ENCODE assay signal across 11 cellular contexts in genomic region chr4:54061873-54062272, GRCh38. TPM values are rescaled to one million over a fixed set of nuclear protein-coding genes. Genes with fewer than 3 reads are reported as not detected.
A peak's percentile ranks its signal among the peaks of the same experiment; 100 is the strongest.
DNase-seq lines count a peak whose midpoint lies in the region; ATAC-seq, FAIRE-seq and TF ChIP-seq lines count a peak whose summit lies in the region.
"Had no signal": no experiment of that assay in that cellular context is flagged by ENCODE, and none has a peak within 500 bp of the region (broad histone marks: within the 10 kb centered on the region; RNA-seq: fewer than 3 reads in every experiment).

No MANE protein-coding gene starts in this region.

- H3K9me3 ChIP-seq in CD4-positive, alpha-beta T cell (ENCODE audit: control insufficient read depth, low read length) = no peaks in the 10 kb centered on the region
- H3K9me3 ChIP-seq in MM.1S (replicated peaks; ENCODE audit: insufficient read depth, low read length) = no peaks in the 10 kb centered on the region
- H3K9me3 ChIP-seq in H1 (ENCODE audit: insufficient read depth in 2 of 2, low read depth in 1 of 2, low read length in 1 of 2) = no peaks in the 10 kb centered on the region
- no peaks in the 10 kb centered on the region for H3K9me3 ChIP-seq in osteoblast (ENCODE audit: low read depth, low read length)
- H3K9me3 ChIP-seq: mucosa of descending colon had no signal

- no peak overlapping the region for H2BK5ac ChIP-seq in H1 (ENCODE audit: low read depth, low read length)

- peaks cover 71% of the 10 kb centered on the region for H3K4me1 Mint-ChIP-seq in CD4-positive, alpha-beta T cell (ENCODE audit: low read depth)

- no peak overlapping the region for H4K5ac ChIP-seq in H1 (ENCODE audit: insufficient read length, low read depth, low read length)

- H4K8ac ChIP-seq in H1 (ENCODE audit: extremely low read depth, insufficient read depth, low read length) = no peak overlapping the region

- H2AFZ ChIP-seq in MM.1S (ENCODE audit: low read length) (no peak overlapping the region), H1 (ENCODE audit: low read length) (no peak overlapping the region), osteoblast (ENCODE audit: low read length) (no peak overlapping the region)

- DNase-seq in CD4-positive, alpha-beta T cell = no peak
- no peak for DNase-seq in MM.1S
- no peak for DNase-seq in H1 (ENCODE audit: low read depth in 1 of 2, low spot score in 2 of 2)
- no peak for DNase-seq in osteoblast (ENCODE audit: insufficient read length, low spot score, missing footprints)
- DNase-seq in iPS-NIHi11 (ENCODE audit: low spot score) = no peak
- DNase-seq in NCI-H1105 treated with DMSO at 0.1 percent for 48 hours (lab: John Stamatoyannopoulos, UW) = no peak
- DNase-seq: dermis blood vessel endothelial cell, mucosa of descending colon, NCI-H2227 treated with DMSO at 0.1 percent for 48 hours had no signal

- TF ChIP-seq RAD21 in H1 (IDR thresholded peaks at IDR 0.05 in 1 of 2, conservative IDR thresholded peaks at IDR 0.05 in 1 of 2; ENCODE audit: low read depth in 2 of 2, low read length in 2 of 2) = no peak

- no peak overlapping the region for H3K9ac ChIP-seq in MM.1S (ENCODE audit: low read length)
- H3K9ac ChIP-seq in H1 (replicated peaks in 1 of 4; ENCODE audit: extremely low read depth in 1 of 4, low read depth in 3 of 4, low read length in 3 of 4) = no peak overlapping the region

- no peak for TF ChIP-seq POLR2A in H1 (IDR thresholded peaks at IDR 0.05; ENCODE audit: control extremely low read depth in 1 of 2, low read depth in 2 of 2, low read length in 2 of 2)

- H3K23me2 ChIP-seq in H1 (ENCODE audit: low read depth, low read length) = peaks cover 3% of the 10 kb centered on the region

- H3K9me2 ChIP-seq in MM.1S (replicated peaks; ENCODE audit: insufficient read depth, low read length) = no peaks in the 10 kb centered on the region

- no peaks in the 10 kb centered on the region; the same call in 1 of the 2 replicates for H3F3A ChIP-seq in MM.1S (ENCODE audit: insufficient read depth, low read length)

- H4K20me1 ChIP-seq in MM.1S (ENCODE audit: insufficient read depth, low read length) = peaks cover 13% of the 10 kb centered on the region; the same call in 1 of the 2 replicates
- H4K20me1 ChIP-seq in H1 (replicated peaks in 1 of 2; ENCODE audit: control insufficient read depth in 1 of 2, insufficient read depth in 2 of 2, low read length in 2 of 2) = no peaks in the 10 kb centered on the region
- H4K20me1 ChIP-seq in osteoblast (ENCODE audit: insufficient read depth, low read length) = peaks cover 59% of the 10 kb centered on the region

- peaks cover 72% of the 10 kb centered on the region for H3K79me2 ChIP-seq in MM.1S (ENCODE audit: low read length)
- H3K79me2 ChIP-seq in H1 (ENCODE audit: control insufficient read depth in 1 of 2, insufficient read depth in 2 of 2, low read length in 2 of 2) = peaks cover 0 to 64% of the 10 kb centered on the region in 2 experiments; a peak in 3 of 4 replicates
- peaks cover 75% of the 10 kb centered on the region for H3K79me2 ChIP-seq in osteoblast (ENCODE audit: insufficient read depth, low read length)

- no peak overlapping the region for H4K91ac ChIP-seq in H1 (replicated peaks; ENCODE audit: insufficient read length, low read length)

- WGBS in H1 (ENCODE audit: extremely low coverage in 1 of 2, insufficient coverage in 1 of 2, insufficient read length in 1 of 2, insufficient replicate concordance in 2 of 2, low coverage in 1 of 2, low lambda C conversion rate in 2 of 2, missing lambda C conversion rate in 1 of 2), 2 experiments = 86% methylated on average over 1 of the region's 1 CpG; no CpG with 5 or more reads in 1 of the 2 experiments

- H3K4me3 ChIP-seq in MM.1S (ENCODE audit: low read length) (no peak overlapping the region), H1 (ENCODE audit: extremely low read depth in 1 of 4, insufficient read depth in 2 of 4, low read depth in 3 of 4, low read length in 4 of 4) (peak overlapping the region in 1 of 4 experiments; percentile 30; a peak in 1 of 8 replicates), osteoblast (ENCODE audit: insufficient read depth, low read length) (peak overlapping the region; percentile 95)
- H3K4me3 ChIP-seq: mucosa of descending colon had no signal

- no peak overlapping the region for H2AK5ac ChIP-seq in H1 (ENCODE audit: low read depth, low read length)

- H3K27ac Mint-ChIP-seq in CD4-positive, alpha-beta T cell = peak overlapping the region; percentile 90

- no peak for TF ChIP-seq CTCF in CD4-positive, alpha-beta T cell (IDR thresholded peaks at IDR 0.05)
- TF ChIP-seq CTCF in MM.1S (IDR thresholded peaks at IDR 0.05; ENCODE audit: low read length) (no peak), H1 (IDR thresholded peaks at IDR 0.05; ENCODE audit: control extremely low read depth in 1 of 3, insufficient read depth in 1 of 3, low read depth in 1 of 3, low read length in 3 of 3) (no peak), osteoblast (IDR thresholded peaks at IDR 0.05; ENCODE audit: extremely low read depth, low read depth, low read length) (no peak)

- H3K14ac ChIP-seq in H1 (ENCODE audit: insufficient read length) = no peak overlapping the region

- no peak overlapping the region for H2BK12ac ChIP-seq in H1 (ENCODE audit: low read depth, low read length)

- no peak overlapping the region for H3K56ac ChIP-seq in H1 (replicated peaks; ENCODE audit: insufficient read length, low read depth, low read length)

- no peak overlapping the region for H3K18ac ChIP-seq in H1 (ENCODE audit: extremely low read depth, low read length)

- H3K4ac ChIP-seq in H1 (replicated peaks; ENCODE audit: insufficient read length, low read depth, low read length) = no peak overlapping the region

- H2BK20ac ChIP-seq in H1 (ENCODE audit: low read length) = no peak overlapping the region

- H3K36me3 Mint-ChIP-seq in CD4-positive, alpha-beta T cell (ENCODE audit: low read depth) = peaks cover 40% of the 10 kb centered on the region

- no peak for FAIRE-seq in H1 (lab: Jason Lieb, UNC)

- intact Hi-C loops in CD4-positive, alpha-beta T cell (cut with DNase I, micrococcal nuclease) = loop anchor here in 1 of 2 experiments (5.0 to 10.0 kb wide), 2 partner anchors 35 to 1893 kb away; no protein-coding TSS in a partner anchor

- no peak overlapping the region for H3K27ac ChIP-seq in CD4-positive, alpha-beta T cell (ENCODE audit: low read depth, low read length)
- no peak overlapping the region for H3K27ac ChIP-seq in MM.1S (ENCODE audit: low read length)
- no peak overlapping the region for H3K27ac ChIP-seq in H1 (ENCODE audit: low read depth, low read length)
- peak overlapping the region; percentile 78 for H3K27ac ChIP-seq in osteoblast (ENCODE audit: low read depth, low read length)

- H3K23ac ChIP-seq in H1 (ENCODE audit: insufficient read length) = no peak overlapping the region

- CTCF ChIA-PET in CD4-positive, alpha-beta T cell (lab: Charles Lee) = interaction anchor here (1.3 to 1.9 kb wide), 2 partner anchors 8 to 48 kb away, joined by 3 to 6 read pairs; no protein-coding TSS in a partner anchor
- CTCF ChIA-PET in H1 (lab: Charles Lee; ENCODE audit: partially characterized antibody) = interaction anchor here (1.0 to 3.0 kb wide), 3 partner anchors 35 to 131 kb away, joined by 4 to 17 read pairs (median 5); no protein-coding TSS in a partner anchor

- H3K36me3 ChIP-seq in MM.1S (replicated peaks; ENCODE audit: insufficient read depth, low read length) = no peaks in the 10 kb centered on the region; the same call in 1 of the 2 replicates
- no peaks in the 10 kb centered on the region for H3K36me3 ChIP-seq in H1 (ENCODE audit: control insufficient read depth in 2 of 4, insufficient read depth in 4 of 4, low read length in 3 of 4)
- H3K36me3 ChIP-seq in osteoblast (ENCODE audit: insufficient read depth, low read length) = no peaks in the 10 kb centered on the region

- no peaks in the 10 kb centered on the region for H3K27me3 Mint-ChIP-seq in CD4-positive, alpha-beta T cell

- TF ChIP-seq EP300 in H1 (IDR thresholded peaks at IDR 0.05; ENCODE audit: borderline replicate concordance in 1 of 2, low read depth in 2 of 2, low read length in 2 of 2) = no peak

- no peaks in the 10 kb centered on the region for H3K9me3 Mint-ChIP-seq in CD4-positive, alpha-beta T cell

- no peaks in the 10 kb centered on the region for H3K27me3 ChIP-seq in CD4-positive, alpha-beta T cell (ENCODE audit: control insufficient read depth, insufficient read depth, low read length)
- H3K27me3 ChIP-seq in MM.1S (replicated peaks; ENCODE audit: insufficient read depth, low read length) (no peaks in the 10 kb centered on the region), H1 (replicated peaks in 1 of 4; ENCODE audit: control insufficient read depth in 3 of 4, extremely low read depth in 1 of 4, insufficient read depth in 3 of 4, low read length in 3 of 4) (no peaks in the 10 kb centered on the region; a peak in 1 of 7 replicates), osteoblast (ENCODE audit: insufficient read depth, low read length) (no peaks in the 10 kb centered on the region)

- H3K79me1 ChIP-seq in H1 (ENCODE audit: low read depth, low read length) = no peaks in the 10 kb centered on the region; the same call in 1 of the 2 replicates

- no peak for ATAC-seq in CD4-positive, alpha-beta T cell (ENCODE audit: poor library complexity)
- no peak for ATAC-seq in GM21447 (IDR thresholded peaks at IDR 0.05; ENCODE audit: unreplicated experiment)
- ATAC-seq in HG02981 (IDR thresholded peaks at IDR 0.05; ENCODE audit: unreplicated experiment) = no peak
- ATAC-seq: mucosa of descending colon had no signal

- POLR2A ChIA-PET in CD4-positive, alpha-beta T cell (lab: Charles Lee) = interaction anchor here (0.6 to 2.6 kb wide), 2 partner anchors 37 to 1350 kb away, joined by 3 to 10 read pairs; partner anchors contain the start of gene GSX2
- POLR2A ChIA-PET in H1 (lab: Charles Lee; ENCODE audit: partially characterized antibody) = no interaction called here

- H3K4me3 Mint-ChIP-seq in CD4-positive, alpha-beta T cell = peak overlapping the region; percentile 63

- H3K4me2 ChIP-seq in MM.1S (ENCODE audit: low read depth, low read length) (peak overlapping the region; percentile 17; the same call in 1 of the 2 replicates), H1 (ENCODE audit: insufficient read depth in 1 of 2, low read depth in 2 of 2, low read length in 2 of 2) (peak overlapping the region; percentile 34 to 85; a peak in 2 of 4 replicates), osteoblast (ENCODE audit: insufficient read depth, low read length) (peak overlapping the region; percentile 93)

- H3K4me1 ChIP-seq in MM.1S (ENCODE audit: low read length) (peaks cover 13% of the 10 kb centered on the region), H1 (replicated peaks in 1 of 4; ENCODE audit: control insufficient read depth in 3 of 4, insufficient read depth in 4 of 4, low read length in 3 of 4) (peaks cover 0 to 12% (median 3%) of the 10 kb centered on the region in 4 experiments; a peak in 2 of 7 replicates), osteoblast (ENCODE audit: insufficient read depth, low read length) (peaks cover 66% of the 10 kb centered on the region)

- no peak overlapping the region for H2BK120ac ChIP-seq in H1 (replicated peaks; ENCODE audit: low read depth, low read length)

- no peak overlapping the region for H2BK15ac ChIP-seq in H1 (ENCODE audit: low read length)

RNA-seq across cellular contexts. Expression of gene CHIC2, which starts 2.5 kb away (rescaled TPM):
- 10 to 100 TPM; 53.8 to 59.2 TPM for total RNA-seq in CD4-positive, alpha-beta T cell
- total RNA-seq in H1 (2021; fragmentation: NEBNext Ultra II Directional; extraction: Animal tissue kit (Norgen Biotek cat#: 25700)) = 10.9 and 11.9 TPM in 2 replicates
- 3.0 and 4.5 TPM in 2 replicates for polyA plus RNA-seq in H1 (2011; rRNA removed)
- 5.6 TPM for polyA plus RNA-seq in H1 (2011; cell fraction: cytosol; rRNA removed)
- polyA plus RNA-seq in H1 (2011; cell fraction: nucleus; rRNA removed) = 2.3 TPM
- polyA plus RNA-seq in H1 (2012, experiment 1 of 2) = 3.9 to 5.7 TPM (median 4.9 TPM) in 4 replicates
- 3.1 TPM for polyA plus RNA-seq in H1 (2012, experiment 2 of 2)
- 5.5 TPM for polyA plus RNA-seq in H1 (2013, experiment 1 of 2)
- polyA plus RNA-seq in H1 (2013, experiment 2 of 2) = 6.7 TPM
- polyA minus RNA-seq in H1 (2011; rRNA and poly(A)+ RNA removed) = 1.6 and 2.2 TPM in 2 replicates
- 9.0 TPM for polyA minus RNA-seq in H1 (2011; cell fraction: cytosol; rRNA and poly(A)+ RNA removed)
- polyA minus RNA-seq in H1 (2011; cell fraction: nucleus; rRNA and poly(A)+ RNA removed) = 8.7 TPM
- 66.6 and 73.1 TPM in 2 replicates for total RNA-seq in osteoblast

RNA-seq across cellular contexts. Expression of gene GSX2, which starts 38.1 kb away (rescaled TPM):
- total RNA-seq in CD4-positive, alpha-beta T cell = not detected
- not detected in 2 replicates for total RNA-seq in H1 (2021; fragmentation: NEBNext Ultra II Directional; extraction: Animal tissue kit (Norgen Biotek cat#: 25700))
- polyA plus RNA-seq in H1 (2011; rRNA removed) = not detected in 2 replicates
- polyA plus RNA-seq in H1 (2011; cell fraction: cytosol; rRNA removed) = not detected
- polyA plus RNA-seq in H1 (2011; cell fraction: nucleus; rRNA removed) = not detected
- polyA plus RNA-seq in H1 (2012, experiment 1 of 2) = not detected in 4 replicates
- polyA plus RNA-seq in H1 (2012, experiment 2 of 2) = not detected
- not detected for polyA plus RNA-seq in H1 (2013, experiment 1 of 2)
- polyA plus RNA-seq in H1 (2013, experiment 2 of 2) = 0.09 TPM
- polyA minus RNA-seq in H1 (2011; rRNA and poly(A)+ RNA removed) = not detected in 2 replicates
- polyA minus RNA-seq in H1 (2011; cell fraction: cytosol; rRNA and poly(A)+ RNA removed) = not detected
- polyA minus RNA-seq in H1 (2011; cell fraction: nucleus; rRNA and poly(A)+ RNA removed) = not detected
- total RNA-seq in osteoblast = not detected in 2 replicates
- total RNA-seq: dermis blood vessel endothelial cell, mucosa of descending colon had no signal

Comparison
In these comparisons a context has a peak if more than half of its experiments do, and no peak if none do; other contexts are left out.
1. H3K4me2 ChIP-seq: peak in every context shown above with its lines; median percentile 93 in osteoblast; 60 in H1; 17 in MM.1S.